ENCODE assay signal across 10 cellular contexts in the genomic region with DNA sequence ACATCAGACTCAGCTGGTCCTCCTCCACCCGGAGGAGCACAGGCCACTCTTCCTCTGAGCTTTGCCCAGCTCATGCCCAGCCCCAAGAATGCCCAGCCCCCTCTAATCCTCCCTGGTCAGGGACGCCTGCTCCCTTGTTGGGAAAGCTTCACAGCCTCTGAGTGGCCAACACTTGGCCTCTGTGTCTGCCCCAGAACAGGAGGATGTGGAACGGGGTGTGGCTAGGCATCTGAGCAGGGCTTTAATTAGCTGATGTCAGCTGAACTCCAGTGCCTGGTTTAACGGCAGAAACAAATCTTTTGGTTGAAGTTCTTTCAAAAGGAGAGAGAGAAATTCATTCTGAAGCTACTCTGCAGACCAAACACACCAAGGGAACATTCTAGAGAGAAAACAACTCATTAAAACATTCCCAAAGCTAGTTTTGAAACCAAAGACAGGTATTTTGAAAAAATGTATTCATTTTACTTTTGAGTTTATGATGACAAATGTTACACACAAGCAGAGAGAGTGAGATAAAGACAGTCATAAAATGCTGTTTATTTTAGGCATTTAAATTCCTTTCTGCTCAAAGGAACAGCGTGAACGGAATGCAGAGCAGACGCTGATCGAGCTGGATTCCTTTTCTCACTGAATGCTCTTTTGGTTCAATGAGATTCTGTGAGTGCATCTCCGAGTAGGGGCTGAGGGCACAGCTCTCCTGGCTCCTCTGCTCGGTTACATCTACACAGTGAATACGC.
DNase-seq lines count a peak whose midpoint lies in the region; ATAC-seq, FAIRE-seq and TF ChIP-seq lines count a peak whose summit lies in the region.
"Had no signal": no experiment of that assay in that cellular context is flagged by ENCODE, and none has a peak within 500 bp of the region (broad histone marks: within the 10 kb centered on the region; RNA-seq: fewer than 3 reads in every experiment).

No MANE protein-coding gene starts in this region.

- TF ChIP-seq POLR2A in A549 (IDR thresholded peaks at IDR 0.05; ENCODE audit: low read length) = no peak

- no peak for TF ChIP-seq RAD21 in A549 (conservative IDR thresholded peaks at IDR 0.05 in 1 of 2, IDR thresholded peaks at IDR 0.05 in 1 of 2)

- H3K4me3 ChIP-seq in A549 = no peak overlapping the region
- H3K4me3 ChIP-seq in MG63 = no peak overlapping the region
- H3K4me3 ChIP-seq in ectodermal cell (ENCODE audit: insufficient read depth, low read depth, low read length) = no peak overlapping the region
- peak overlapping the region in 1 of 2 donors; percentile 16 for H3K4me3 ChIP-seq in muscle layer of colon (ENCODE audit: low read depth in 1 of 2, low read length in 2 of 2)
- H3K4me3 ChIP-seq: heart right ventricle had no signal

- POLR2A ChIA-PET in A549 (lab: Yijun Ruan, JAX) = no interaction called here

- no peaks in the 10 kb centered on the region for H3K36me3 ChIP-seq in MG63
- no peaks in the 10 kb centered on the region for H3K36me3 ChIP-seq in ectodermal cell (ENCODE audit: control insufficient read depth, insufficient read depth, low read length)
- H3K36me3 ChIP-seq in muscle layer of colon (ENCODE audit: insufficient read depth, low read length) = no peaks in the 10 kb centered on the region
- H3K36me3 ChIP-seq: heart right ventricle had no signal

- no peak for TF ChIP-seq CTCF in A549 (IDR thresholded peaks at IDR 0.05)

- WGBS in A549 (ENCODE audit: missing lambda C conversion rate) = 65% methylated on average over 11 of the region's 11 CpGs
- 80 to 82% methylated on average over 11 of the region's 11 CpGs for WGBS in ectodermal cell, 2 experiments

- no peak overlapping the region for H3K9ac ChIP-seq in muscle layer of colon (ENCODE audit: low read length)

- H3K9me3 ChIP-seq in A549 (no peaks in the 10 kb centered on the region), MG63 (no peaks in the 10 kb centered on the region), ectodermal cell (ENCODE audit: control insufficient read depth, low read length) (no peaks in the 10 kb centered on the region), muscle layer of colon (ENCODE audit: low read length) (no peaks in the 10 kb centered on the region)

- H3K4me2 ChIP-seq in A549 = no peak overlapping the region

- H3K27me3 ChIP-seq in MG63 = no peaks in the 10 kb centered on the region
- H3K27me3 ChIP-seq in ectodermal cell (ENCODE audit: control insufficient read depth, insufficient read depth, low read length, poor library complexity, severe bottlenecking) = no peaks in the 10 kb centered on the region
- H3K27me3 ChIP-seq in muscle layer of colon (ENCODE audit: control insufficient read depth in 1 of 2, insufficient read depth in 2 of 2, low read length in 2 of 2) = no peaks in the 10 kb centered on the region

- H3K4me1 ChIP-seq in A549 (no peaks in the 10 kb centered on the region), ectodermal cell (ENCODE audit: control insufficient read depth, insufficient read depth, low read length) (no peaks in the 10 kb centered on the region), muscle layer of colon (ENCODE audit: insufficient read depth, low read length) (peaks cover 14% of the 10 kb centered on the region)

- DNase-seq in A549 (ENCODE audit: low read depth in 1 of 2, low spot score in 1 of 2) (no peak), MG63 (peak; percentile 15), germinal center (ENCODE audit: low spot score) (no peak)
- DNase-seq: heart right ventricle; stimulated activated CD4-positive, alpha-beta T cell treated with anti-CD3 and anti-CD28 coated beads, Interleukin-2, amount 100 ng/mL, for 24 hours had no signal

- TF ChIP-seq EP300 in A549 (IDR thresholded peaks at IDR 0.05) = no peak

- ATAC-seq in A549 (peak in 1 of 2 experiments; percentile 17; a peak in 2 of 6 replicates), HG03565 (IDR thresholded peaks at IDR 0.05; ENCODE audit: unreplicated experiment) (no peak), HG03571 (IDR thresholded peaks at IDR 0.05; ENCODE audit: unreplicated experiment) (no peak), HG03108 (IDR thresholded peaks at IDR 0.05; ENCODE audit: unreplicated experiment) (no peak)

- CTCF ChIA-PET in A549 (lab: Yijun Ruan, JAX) = interaction anchor here (3.2 kb wide), 1 partner anchor 18 kb away, joined by 12 read pairs; no protein-coding TSS in a partner anchor

- H3K27ac ChIP-seq in A549 = no peak overlapping the region
- H3K27ac ChIP-seq in ectodermal cell (ENCODE audit: insufficient read depth, low read depth, low read length, poor library complexity, severe bottlenecking) = peak overlapping the region; percentile 8
- peak overlapping the region; percentile 10 for H3K27ac ChIP-seq in muscle layer of colon (ENCODE audit: low read depth, low read length)
- H3K27ac ChIP-seq: heart right ventricle had no signal

- FAIRE-seq in A549 (lab: Jason Lieb, UNC) = no peak

TF ChIP-seq in A549, 52 proteins besides CTCF, POLR2A, EP300 and RAD21:
- TF ChIP-seq MAFK (IDR thresholded peaks at IDR 0.05; ENCODE audit: partially characterized antibody) (peak; percentile 77), SMC3 (IDR thresholded peaks at IDR 0.05) (no peak)
TF ChIP-seq in A549: peak in this region for 1.

Comparison
In these comparisons a context has a peak if more than half of its experiments do, and no peak if none do; other contexts are left out.
1. H3K27ac ChIP-seq: peak in ectodermal cell (single experiment) and muscle layer of colon (single experiment); none in A549 (0 of 2).